9 cellular contexts compared by ENCODE assay signal in genomic region chr5:159198063-159199036, GRCh38. TPM values are rescaled to one million over a fixed set of nuclear protein-coding genes. Genes with fewer than 3 reads are reported as not detected.
DNase-seq lines count a peak whose midpoint lies in the region; ATAC-seq and TF ChIP-seq lines count a peak whose summit lies in the region.
"Had no signal": no experiment of that assay in that cellular context is flagged by ENCODE, and none has a peak within 500 bp of the region (broad histone marks: within the 10 kb centered on the region; RNA-seq: fewer than 3 reads in every experiment).

No MANE protein-coding gene starts in this region.

- no peaks in the 10 kb centered on the region for H3K9me2 ChIP-seq in SK-N-SH

- H4K20me1 ChIP-seq in SK-N-SH (ENCODE audit: insufficient read depth) = 0 out of 2 replicates have a peak, but pooled peaks cover 6% of the 10 kb centered on the region

- POLR2A ChIA-PET in SK-N-SH (lab: Yijun Ruan, JAX) = interaction anchor here (0.8 kb wide), 1 partner anchor 9 kb away, joined by 3 read pairs; no protein-coding TSS in a partner anchor

- H3K27ac ChIP-seq in upper lobe of left lung = peak overlapping the region in 2 of 4 donors; percentile 1 to 9
- no peak overlapping the region for H3K27ac ChIP-seq in SJCRH30
- no peak overlapping the region for H3K27ac ChIP-seq in SK-N-SH (ENCODE audit: low read depth in 2 of 2, low read length in 1 of 2)

- no peak overlapping the region for H3K9ac ChIP-seq in SK-N-SH

- CTCF ChIA-PET in SK-N-SH (lab: Yijun Ruan, JAX) = interaction anchor here (0.7 to 1.5 kb wide), 3 partner anchors 12 to 41 kb away, joined by 3 to 5 read pairs (median 4); no protein-coding TSS in a partner anchor

- no peak for TF ChIP-seq POLR2A in upper lobe of left lung (IDR thresholded peaks at IDR 0.05)

- intact Hi-C loops in Right ventricle myocardium superior (cut with DNase I) (no loop called here), cardiac septum (cut with DNase I) (no loop called here)

- H3K4me3 ChIP-seq in upper lobe of left lung (no peak overlapping the region), SJCRH30 (no peak overlapping the region), SK-N-SH (ENCODE audit: low read depth in 2 of 2, low read length in 1 of 2) (no peak overlapping the region)

- H3F3A ChIP-seq in SK-N-SH (replicated peaks; ENCODE audit: insufficient read depth) = peaks cover 3% of the 10 kb centered on the region

- H3K79me2 ChIP-seq in SK-N-SH (ENCODE audit: insufficient read depth) = peaks cover 100% of the 10 kb centered on the region

- TF ChIP-seq RAD21 in SK-N-SH (IDR thresholded peaks at IDR 0.05; ENCODE audit: low read length) = no peak

- H3K27me3 ChIP-seq in upper lobe of left lung (no peaks in the 10 kb centered on the region), SJCRH30 (no peaks in the 10 kb centered on the region), SK-N-SH (ENCODE audit: insufficient read depth) (no peaks in the 10 kb centered on the region)

- ATAC-seq in Right ventricle myocardium superior (ENCODE audit: poor library complexity) = peak; percentile 31
- peak; percentile 92 for ATAC-seq in HG02973 (IDR thresholded peaks at IDR 0.05; ENCODE audit: unreplicated experiment)
- peak; percentile 61 to 66 for ATAC-seq in upper lobe of left lung (ENCODE audit: low FRiP score in 2 of 2)

- TF ChIP-seq EP300 in upper lobe of left lung (IDR thresholded peaks at IDR 0.05) (no peak), SK-N-SH (IDR thresholded peaks at IDR 0.05; ENCODE audit: borderline replicate concordance in 1 of 2, low read depth in 1 of 2, low read length in 1 of 2) (no peak)

- TF ChIP-seq CTCF in upper lobe of left lung (IDR thresholded peaks at IDR 0.05) (no peak), SK-N-SH (IDR thresholded peaks at IDR 0.05) (no peak)

- H3K36me3 ChIP-seq in upper lobe of left lung (peaks cover 0 to 45% (median 6%) of the 10 kb centered on the region in 4 donors), SJCRH30 (peaks cover 61% of the 10 kb centered on the region), SK-N-SH (replicated peaks in 1 of 2; ENCODE audit: control insufficient read depth in 1 of 2, insufficient read depth in 2 of 2, low read length in 1 of 2) (peaks cover 63 to 70% of the 10 kb centered on the region in 2 experiments)

- WGBS in upper lobe of left lung, 2 donors = 94 to 96% methylated on average over 5 of the region's 5 CpGs
- 98% methylated on average over 5 of the region's 5 CpGs for WGBS in SK-N-SH (ENCODE audit: low lambda C conversion rate)

- H2AFZ ChIP-seq in SK-N-SH (ENCODE audit: low read depth) = no peak overlapping the region

- DNase-seq in Right ventricle myocardium superior (no peak), cardiac septum (ENCODE audit: low spot score) (no peak), SIG-M5 (lab: John Stamatoyannopoulos, UW) (peak; percentile 40), upper lobe of left lung (no peak), NCI-H526 (lab: John Stamatoyannopoulos, UW) (no peak), SJCRH30 (no peak), SK-N-SH (no peak)
- DNase-seq: cerebellar nuclear complex had no signal

- no peaks in the 10 kb centered on the region for H3K9me3 ChIP-seq in upper lobe of left lung
- no peaks in the 10 kb centered on the region for H3K9me3 ChIP-seq in SJCRH30 (replicated peaks)
- H3K9me3 ChIP-seq in SK-N-SH = no peaks in the 10 kb centered on the region

- H3K4me1 ChIP-seq in upper lobe of left lung (peaks cover 22 to 43% (median 30%) of the 10 kb centered on the region in 4 donors), SJCRH30 (no peaks in the 10 kb centered on the region), SK-N-SH (ENCODE audit: control insufficient read depth in 1 of 2, insufficient read depth in 2 of 2, low read depth in 1 of 2, low read length in 1 of 2) (peaks cover 0 to 1% of the 10 kb centered on the region in 2 experiments; a peak in 3 of 4 replicates)

- no peak overlapping the region for H3K4me2 ChIP-seq in SK-N-SH

TF ChIP-seq in SK-N-SH, 30 proteins besides CTCF, POLR2A, EP300 and RAD21:
- TF ChIP-seq REST (IDR thresholded peaks at IDR 0.05; ENCODE audit: low read depth, low read length) = no peak

RNA-seq across cellular contexts. Expression of gene RNF145, which starts 11.0 kb away (rescaled TPM):
- 20.7 TPM for total RNA-seq in Right ventricle myocardium superior
- 25.4 TPM for total RNA-seq in cardiac septum
- 100 to 1,000 TPM; 130 to 376 (median 232) TPM for total RNA-seq in upper lobe of left lung
- 59.0 and 60.9 TPM in 2 replicates for total RNA-seq in SJCRH30 (2014; rRNA removed; shearing (Covaris generic))
- polyA plus RNA-seq in SK-N-SH (2012; rRNA removed) = 34.3 and 36.1 TPM in 2 replicates
- 57.7 and 60.2 TPM in 2 replicates for polyA plus RNA-seq in SK-N-SH (2012; cell fraction: cytosol; rRNA removed)
- 22.1 and 35.2 TPM in 2 replicates for polyA plus RNA-seq in SK-N-SH (2012; cell fraction: nucleus; rRNA removed)

Comparison
In these comparisons a context has a peak if more than half of its experiments do, and no peak if none do; other contexts are left out.
1. ATAC-seq: peak in every context shown above with its lines; median percentile 92 in HG02973; 64 in upper lobe of left lung; 31 in Right ventricle myocardium superior.